1 cellular context compared by ENCODE assay signal in the genomic region with DNA sequence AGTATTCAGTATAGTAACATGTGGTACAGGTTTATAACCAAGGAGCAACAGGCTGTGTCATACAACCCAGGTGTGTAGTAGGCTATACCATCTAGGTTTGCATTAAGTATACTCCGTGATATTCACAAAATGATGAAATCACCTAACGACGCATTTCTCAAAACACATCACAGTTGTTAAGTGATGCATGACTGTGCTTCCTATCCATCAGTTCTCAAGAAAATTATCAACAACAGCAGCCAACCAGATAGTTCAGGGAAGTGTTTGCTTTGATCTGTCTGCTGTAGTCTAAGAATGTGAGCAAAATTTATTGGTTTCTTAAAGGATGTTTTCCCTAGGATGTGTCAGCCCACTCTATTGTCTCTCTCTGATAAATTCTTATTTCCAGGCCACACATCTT.
TF ChIP-seq lines count a peak whose summit lies in the region.

No MANE protein-coding gene starts in this region.

TF ChIP-seq in K562, 482 proteins besides CTCF, POLR2A, EP300 and RAD21 (continues in another document):
- TF ChIP-seq, protein P1, sequence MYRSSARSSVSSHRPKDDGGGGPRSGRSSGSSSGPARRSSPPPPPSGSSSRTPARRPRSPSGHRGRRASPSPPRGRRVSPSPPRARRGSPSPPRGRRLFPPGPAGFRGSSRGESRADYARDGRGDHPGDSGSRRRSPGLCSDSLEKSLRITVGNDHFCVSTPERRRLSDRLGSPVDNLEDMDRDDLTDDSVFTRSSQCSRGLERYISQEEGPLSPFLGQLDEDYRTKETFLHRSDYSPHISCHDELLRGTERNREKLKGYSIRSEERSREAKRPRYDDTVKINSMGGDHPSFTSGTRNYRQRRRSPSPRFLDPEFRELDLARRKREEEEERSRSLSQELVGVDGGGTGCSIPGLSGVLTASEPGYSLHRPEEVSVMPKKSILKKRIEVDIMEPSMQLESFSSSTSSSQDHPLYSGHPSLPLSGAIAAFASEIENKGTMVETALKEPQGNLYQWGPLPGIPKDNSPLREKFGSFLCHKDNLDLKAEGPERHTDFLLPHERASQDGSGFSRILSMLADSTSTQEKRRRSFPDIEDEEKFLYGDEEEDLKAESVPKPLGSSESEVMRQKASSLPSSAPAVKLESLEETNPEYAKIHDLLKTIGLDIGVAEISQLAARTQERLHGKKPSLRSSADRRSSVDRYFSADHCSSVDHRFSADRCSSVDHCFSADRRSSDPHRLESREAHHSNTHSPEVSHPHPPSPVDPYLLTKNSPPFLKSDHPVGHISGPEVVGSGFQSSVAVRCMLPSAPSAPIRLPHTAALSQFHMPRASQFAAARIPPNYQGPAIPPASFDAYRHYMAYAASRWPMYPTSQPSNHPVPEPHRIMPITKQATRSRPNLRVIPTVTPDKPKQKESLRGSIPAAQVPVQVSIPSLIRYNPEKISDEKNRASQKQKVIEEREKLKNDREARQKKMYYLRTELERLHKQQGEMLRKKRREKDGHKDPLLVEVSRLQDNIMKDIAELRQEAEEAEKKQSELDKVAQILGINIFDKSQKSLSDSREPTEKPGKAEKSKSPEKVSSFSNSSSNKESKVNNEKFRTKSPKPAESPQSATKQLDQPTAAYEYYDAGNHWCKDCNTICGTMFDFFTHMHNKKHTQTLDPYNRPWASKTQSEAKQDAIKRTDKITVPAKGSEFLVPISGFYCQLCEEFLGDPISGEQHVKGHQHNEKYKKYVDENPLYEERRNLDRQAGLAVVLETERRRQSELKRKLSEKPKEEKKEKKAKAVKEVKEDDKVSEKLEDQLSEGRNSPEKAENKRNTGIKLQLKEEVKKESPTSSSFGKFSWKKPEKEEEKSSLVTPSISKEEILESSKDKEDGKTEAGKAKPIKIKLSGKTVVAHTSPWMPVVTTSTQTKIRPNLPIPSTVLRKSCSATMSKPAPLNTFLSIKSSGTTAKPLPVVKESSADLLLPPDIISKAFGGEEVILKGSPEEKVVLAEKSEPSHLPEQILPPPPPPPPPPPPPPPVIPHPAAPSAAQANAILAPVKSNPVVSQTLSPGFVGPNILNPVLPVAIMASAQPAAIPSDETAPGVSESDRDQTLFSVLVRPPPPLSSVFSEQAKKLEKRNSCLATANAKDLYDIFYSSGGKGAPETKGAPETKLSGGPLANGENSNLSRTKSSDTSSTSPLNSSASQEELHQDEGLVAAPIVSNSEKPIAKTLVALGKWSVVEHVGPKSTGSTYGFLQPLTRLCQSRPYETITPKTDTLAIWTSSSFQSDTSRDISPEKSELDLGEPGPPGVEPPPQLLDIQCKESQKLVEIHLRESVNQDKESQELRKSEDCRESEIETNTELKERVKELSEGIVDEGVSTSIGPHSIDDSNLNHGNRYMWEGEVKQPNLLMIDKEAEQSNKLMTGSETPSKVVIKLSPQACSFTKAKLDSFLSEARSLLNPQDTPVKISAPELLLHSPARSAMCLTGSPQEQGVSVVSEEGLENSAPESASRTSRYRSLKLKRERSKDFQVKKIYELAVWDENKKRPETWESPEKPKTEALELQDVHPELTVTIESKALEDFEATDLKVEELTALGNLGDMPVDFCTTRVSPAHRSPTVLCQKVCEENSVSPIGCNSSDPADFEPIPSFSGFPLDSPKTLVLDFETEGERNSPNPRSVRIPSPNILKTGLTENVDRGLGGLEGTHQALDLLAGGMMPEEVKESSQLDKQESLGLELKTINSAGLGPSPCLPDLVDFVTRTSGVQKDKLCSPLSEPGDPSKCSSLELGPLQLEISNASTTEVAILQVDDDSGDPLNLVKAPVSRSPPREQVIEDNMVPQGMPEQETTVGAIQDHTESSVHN (IDR thresholded peaks at IDR 0.05; ENCODE audit: borderline replicate concordance in 1 of 2, low read depth in 1 of 2): no peak
- TF ChIP-seq ATF3 (IDR thresholded peaks at IDR 0.05): peak; percentile 64
- TF ChIP-seq ATF3 (CRISPR knock-in tag; conservative IDR thresholded peaks at IDR 0.05): no peak
- TF ChIP-seq, protein P2, sequence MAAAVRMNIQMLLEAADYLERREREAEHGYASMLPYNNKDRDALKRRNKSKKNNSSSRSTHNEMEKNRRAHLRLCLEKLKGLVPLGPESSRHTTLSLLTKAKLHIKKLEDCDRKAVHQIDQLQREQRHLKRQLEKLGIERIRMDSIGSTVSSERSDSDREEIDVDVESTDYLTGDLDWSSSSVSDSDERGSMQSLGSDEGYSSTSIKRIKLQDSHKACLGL (CRISPR knock-in tag; IDR thresholded peaks at IDR 0.05; ENCODE audit: borderline replicate concordance, poor library complexity, severe bottlenecking): no peak
- no peak for TF ChIP-seq TAF9B (IDR thresholded peaks at IDR 0.05; ENCODE audit: partially characterized antibody)
- no peak for TF ChIP-seq ZNF282 (CRISPR knock-in tag; IDR thresholded peaks at IDR 0.05)
- peak; percentile 43; the same call in 1 of the 2 replicates for TF ChIP-seq TCF3 (CRISPR knock-in tag; IDR thresholded peaks at IDR 0.05)
- TF ChIP-seq ZNF830 (CRISPR knock-in tag; IDR thresholded peaks at IDR 0.05): no peak
- TF ChIP-seq CEBPG (CRISPR knock-in tag; IDR thresholded peaks at IDR 0.05): no peak
- TF ChIP-seq CEBPG (tag; conservative IDR thresholded peaks at IDR 0.05 in 1 of 2, IDR thresholded peaks at IDR 0.05 in 1 of 2): peak in 1 of 2 experiments; percentile 73; a peak in 2 of 4 replicates
- no peak for TF ChIP-seq ZFP1 (CRISPR knock-in tag; IDR thresholded peaks at IDR 0.05)
- TF ChIP-seq MCM3 (IDR thresholded peaks at IDR 0.05): no peak
- no peak for TF ChIP-seq ZNF785 (CRISPR knock-in tag; IDR thresholded peaks at IDR 0.05)
- peak; percentile 41 for TF ChIP-seq MEIS2 (IDR thresholded peaks at IDR 0.05; ENCODE audit: partially characterized antibody)
- no peak for TF ChIP-seq PBX2 (CRISPR knock-in tag; IDR thresholded peaks at IDR 0.05; ENCODE audit: low read depth)
- TF ChIP-seq PBX2 (tag; conservative IDR thresholded peaks at IDR 0.05; ENCODE audit: low read depth): peak; percentile 64
- no peak for TF ChIP-seq HMG20A (CRISPR knock-in tag; conservative IDR thresholded peaks at IDR 0.05)
- TF ChIP-seq ZBTB49 (CRISPR knock-in tag; IDR thresholded peaks at IDR 0.05; ENCODE audit: borderline replicate concordance): no peak
- no peak for TF ChIP-seq GABPA (tag; conservative IDR thresholded peaks at IDR 0.05; ENCODE audit: low read depth)
- TF ChIP-seq HMGN3 (IDR thresholded peaks at IDR 0.05; ENCODE audit: borderline replicate concordance, extremely low read depth, insufficient read length, low read depth, low read length): no peak
- TF ChIP-seq, protein P3, sequence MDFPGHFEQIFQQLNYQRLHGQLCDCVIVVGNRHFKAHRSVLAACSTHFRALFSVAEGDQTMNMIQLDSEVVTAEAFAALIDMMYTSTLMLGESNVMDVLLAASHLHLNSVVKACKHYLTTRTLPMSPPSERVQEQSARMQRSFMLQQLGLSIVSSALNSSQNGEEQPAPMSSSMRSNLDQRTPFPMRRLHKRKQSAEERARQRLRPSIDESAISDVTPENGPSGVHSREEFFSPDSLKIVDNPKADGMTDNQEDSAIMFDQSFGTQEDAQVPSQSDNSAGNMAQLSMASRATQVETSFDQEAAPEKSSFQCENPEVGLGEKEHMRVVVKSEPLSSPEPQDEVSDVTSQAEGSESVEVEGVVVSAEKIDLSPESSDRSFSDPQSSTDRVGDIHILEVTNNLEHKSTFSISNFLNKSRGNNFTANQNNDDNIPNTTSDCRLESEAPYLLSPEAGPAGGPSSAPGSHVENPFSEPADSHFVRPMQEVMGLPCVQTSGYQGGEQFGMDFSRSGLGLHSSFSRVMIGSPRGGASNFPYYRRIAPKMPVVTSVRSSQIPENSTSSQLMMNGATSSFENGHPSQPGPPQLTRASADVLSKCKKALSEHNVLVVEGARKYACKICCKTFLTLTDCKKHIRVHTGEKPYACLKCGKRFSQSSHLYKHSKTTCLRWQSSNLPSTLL (IDR thresholded peaks at IDR 0.05): no peak
- TF ChIP-seq TEAD4 (IDR thresholded peaks at IDR 0.05; ENCODE audit: low read length): no peak
- TF ChIP-seq TEAD4 (CRISPR knock-in tag; IDR thresholded peaks at IDR 0.05; ENCODE audit: borderline replicate concordance): no peak
- TF ChIP-seq COPS2 (conservative IDR thresholded peaks at IDR 0.05): no peak
